Comparison of ENCODE assay signal across 8 cellular contexts in the genomic region with DNA sequence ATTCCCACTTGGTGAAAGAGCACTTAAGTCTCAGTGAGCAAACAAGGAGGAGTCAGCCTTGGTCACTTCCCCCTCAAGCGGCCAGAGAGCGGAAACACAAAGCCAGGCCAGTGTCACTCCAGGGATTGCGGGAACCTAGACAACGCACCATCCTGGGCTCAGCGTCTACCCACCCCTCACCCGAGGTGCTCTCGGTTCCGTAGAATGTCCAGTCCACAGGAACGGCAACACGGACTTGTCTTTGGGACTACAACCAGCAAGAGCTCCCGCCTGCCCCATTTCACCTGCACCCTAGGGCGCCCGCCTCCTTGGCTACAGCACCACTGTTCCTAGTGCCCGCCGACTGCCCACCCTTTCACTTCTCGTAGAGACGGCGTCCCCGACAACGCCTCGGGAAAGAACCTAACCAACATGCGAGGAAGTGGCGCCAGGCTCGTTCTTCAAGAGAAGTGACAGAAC. TPM values are rescaled to one million over a fixed set of nuclear protein-coding genes. Genes with fewer than 3 reads are reported as not detected.
A peak's percentile ranks its signal among the peaks of the same experiment; 100 is the strongest.
DNase-seq lines count a peak whose midpoint lies in the region; ATAC-seq and TF ChIP-seq lines count a peak whose summit lies in the region.

No MANE protein-coding gene starts in this region.

- CTCF ChIA-PET in BJ (lab: Yijun Ruan, JAX) = interaction anchor here (0.6 to 1.8 kb wide), 9 partner anchors 9 to 1442 kb away, joined by 3 to 6 read pairs (median 4); no protein-coding TSS in a partner anchor

- peak; percentile 5 for DNase-seq in BJ (ENCODE audit: low read depth)
- DNase-seq in NCI-H2171 treated with DMSO at 0.1 percent for 48 hours (lab: John Stamatoyannopoulos, UW) = peak; percentile 10
- peak; percentile 88 for DNase-seq in activated CD4-positive, alpha-beta T cell treated with anti-CD3 and anti-CD28 coated beads, Interleukin-2, amount 10 ng/mL, durations not matched to agents 24 days and 14 days
- DNase-seq in epidermal melanocyte (ENCODE audit: insufficient read length, low spot score) = peak; percentile 59
- DNase-seq in midbrain (lab: John Stamatoyannopoulos, UW) = peak; percentile 48
- no peak for DNase-seq in stimulated activated naive CD8-positive, alpha-beta T cell treated with anti-CD3 and anti-CD28 coated beads, Interleukin-15, amount 100 ng/mL, for 72 hours

- H3K4me1 Mint-ChIP-seq in activated CD4-positive, alpha-beta T cell treated with anti-CD3 and anti-CD28 coated beads, Interleukin-2, amount 10 ng/mL, durations not matched to agents 24 days and 14 days = peaks cover 36% of the 10 kb centered on the region
- peaks cover 39% of the 10 kb centered on the region for H3K4me1 Mint-ChIP-seq in stimulated activated naive CD8-positive, alpha-beta T cell treated with anti-CD3 and anti-CD28 coated beads, Interleukin-15, amount 100 ng/mL, for 72 hours

- H3K36me3 ChIP-seq in BJ (ENCODE audit: control insufficient read depth, insufficient read depth, low read length) = no peaks in the 10 kb centered on the region

- peaks cover 24% of the 10 kb centered on the region for H3K36me3 Mint-ChIP-seq in activated CD4-positive, alpha-beta T cell treated with anti-CD3 and anti-CD28 coated beads, Interleukin-2, amount 10 ng/mL, durations not matched to agents 24 days and 14 days (ENCODE audit: low read depth)

- H3K27me3 Mint-ChIP-seq in activated CD4-positive, alpha-beta T cell treated with anti-CD3 and anti-CD28 coated beads, Interleukin-2, amount 10 ng/mL, durations not matched to agents 24 days and 14 days = peaks cover 2% of the 10 kb centered on the region
- no peaks in the 10 kb centered on the region for H3K27me3 Mint-ChIP-seq in stimulated activated naive CD8-positive, alpha-beta T cell treated with anti-CD3 and anti-CD28 coated beads, Interleukin-15, amount 100 ng/mL, for 72 hours

- intact Hi-C loops in activated CD4-positive, alpha-beta T cell treated with anti-CD3 and anti-CD28 coated beads, Interleukin-2, amount 10 ng/mL, durations not matched to agents 24 days and 14 days (cut with micrococcal nuclease) = loop anchor here (1.0 kb wide), 2 partner anchors 324 to 562 kb away; partner anchors contain the start of gene MAN1A2

- TF ChIP-seq CTCF in BJ (IDR thresholded peaks at IDR 0.05; ENCODE audit: insufficient read depth, low read depth, low read length) = peak; percentile 44

- peak overlapping the region; percentile 95 for H3K27ac Mint-ChIP-seq in activated CD4-positive, alpha-beta T cell treated with anti-CD3 and anti-CD28 coated beads, Interleukin-2, amount 10 ng/mL, durations not matched to agents 24 days and 14 days
- peak overlapping the region; percentile 91 to 95 for H3K27ac Mint-ChIP-seq in stimulated activated naive CD8-positive, alpha-beta T cell treated with anti-CD3 and anti-CD28 coated beads, Interleukin-15, amount 100 ng/mL, for 72 hours

- POLR2A ChIA-PET in BJ (lab: Charles Lee) = no interaction called here

- ATAC-seq in GM18861 (IDR thresholded peaks at IDR 0.05; ENCODE audit: unreplicated experiment) (peak; percentile 26), HG03066 (IDR thresholded peaks at IDR 0.05; ENCODE audit: low read depth, unreplicated experiment) (peak; percentile 38)
- peak; percentile 64 for ATAC-seq in stimulated activated naive CD8-positive, alpha-beta T cell treated with anti-CD3 and anti-CD28 coated beads, Interleukin-15, amount 100 ng/mL, for 72 hours

- peak overlapping the region; percentile 98 for H3K4me3 Mint-ChIP-seq in activated CD4-positive, alpha-beta T cell treated with anti-CD3 and anti-CD28 coated beads, Interleukin-2, amount 10 ng/mL, durations not matched to agents 24 days and 14 days
- peak overlapping the region; percentile 88 to 96 for H3K4me3 Mint-ChIP-seq in stimulated activated naive CD8-positive, alpha-beta T cell treated with anti-CD3 and anti-CD28 coated beads, Interleukin-15, amount 100 ng/mL, for 72 hours

- H3K9me3 Mint-ChIP-seq in activated CD4-positive, alpha-beta T cell treated with anti-CD3 and anti-CD28 coated beads, Interleukin-2, amount 10 ng/mL, durations not matched to agents 24 days and 14 days = no peaks in the 10 kb centered on the region
- H3K9me3 Mint-ChIP-seq in stimulated activated naive CD8-positive, alpha-beta T cell treated with anti-CD3 and anti-CD28 coated beads, Interleukin-15, amount 100 ng/mL, for 72 hours = no peaks in the 10 kb centered on the region

- H3K4me3 ChIP-seq in BJ (ENCODE audit: low read depth, low read length) = peak overlapping the region; percentile 65

- no peaks in the 10 kb centered on the region for H3K27me3 ChIP-seq in BJ (ENCODE audit: control insufficient read depth, insufficient read depth, low read length)

RNA-seq across cellular contexts. Expression of gene GDAP2, which starts 0.5 kb away (rescaled TPM):
- polyA plus RNA-seq in BJ (2011; rRNA removed) = 8.1 and 19.2 TPM in 2 replicates
- polyA minus RNA-seq in BJ (2011; rRNA and poly(A)+ RNA removed) = 11.4 and 12.1 TPM in 2 replicates
- 22.2 and 25.7 TPM in 2 replicates for total RNA-seq in activated CD4-positive, alpha-beta T cell treated with anti-CD3 and anti-CD28 coated beads, Interleukin-2, amount 10 ng/mL, durations not matched to agents 24 days and 14 days

RNA-seq across cellular contexts. Expression of gene WDR3, which starts 0.6 kb away (rescaled TPM):
- polyA plus RNA-seq in BJ (2011; rRNA removed) = 13.2 and 21.9 TPM in 2 replicates
- 10.8 and 18.1 TPM in 2 replicates for polyA minus RNA-seq in BJ (2011; rRNA and poly(A)+ RNA removed)
- 79.8 and 81.7 TPM in 2 replicates for total RNA-seq in activated CD4-positive, alpha-beta T cell treated with anti-CD3 and anti-CD28 coated beads, Interleukin-2, amount 10 ng/mL, durations not matched to agents 24 days and 14 days

Comparison
In these comparisons a context has a peak if more than half of its experiments do, and no peak if none do; other contexts are left out.
1. DNase-seq: peak in BJ (single experiment), NCI-H2171 treated with DMSO at 0.1 percent for 48 hours (single experiment), activated CD4-positive, alpha-beta T cell treated with anti-CD3 and anti-CD28 coated beads, Interleukin-2, amount 10 ng/mL, durations not matched to agents 24 days and 14 days (single experiment), epidermal melanocyte (single experiment) and midbrain (single experiment); none in stimulated activated naive CD8-positive, alpha-beta T cell treated with anti-CD3 and anti-CD28 coated beads, Interleukin-15, amount 100 ng/mL, for 72 hours (0 of 2).
2. Peak in every context shown above with its lines, with median percentiles within 50 percentile points of each other: ATAC-seq.